Comparison of ENCODE assay signal across 14 cellular contexts in genomic region chr1:24702511-24703293, GRCh38. TPM values are rescaled to one million over a fixed set of nuclear protein-coding genes. Genes with fewer than 3 reads are reported as not detected.
DNase-seq lines count a peak whose midpoint lies in the region; ATAC-seq lines count a peak whose summit lies in the region.
"Had no signal": no experiment of that assay in that cellular context is flagged by ENCODE, and none has a peak within 500 bp of the region (broad histone marks: within the 10 kb centered on the region; RNA-seq: fewer than 3 reads in every experiment).

No MANE protein-coding gene starts in this region.

- H3K27ac Mint-ChIP-seq in activated T-helper 17 cell treated with anti-CD3 and anti-CD28 coated beads, Interleukin-2, amount 50 U/mL, for 72 hours = no peak overlapping the region
- H3K27ac Mint-ChIP-seq: activated naive CD4-positive, alpha-beta T cell treated with anti-CD3 and anti-CD28 coated beads, Interleukin-2, amount 50 U/mL, for 72 hours; CD8-positive, alpha-beta T cell had no signal

- H3K9me3 Mint-ChIP-seq in activated T-helper 17 cell treated with anti-CD3 and anti-CD28 coated beads, Interleukin-2, amount 50 U/mL, for 72 hours = no peaks in the 10 kb centered on the region
- H3K9me3 Mint-ChIP-seq: activated naive CD4-positive, alpha-beta T cell treated with anti-CD3 and anti-CD28 coated beads, Interleukin-2, amount 50 U/mL, for 72 hours; CD8-positive, alpha-beta T cell had no signal

- no peak for ATAC-seq in activated T-helper 17 cell treated with anti-CD3 and anti-CD28 coated beads, Interleukin-2, amount 50 U/mL, for 72 hours (replicated peaks)
- no peak for ATAC-seq in GM21381 (IDR thresholded peaks at IDR 0.05; ENCODE audit: unreplicated experiment)
- ATAC-seq: activated naive CD4-positive, alpha-beta T cell treated with anti-CD3 and anti-CD28 coated beads, Interleukin-2, amount 50 U/mL, for 72 hours; CD8-positive, alpha-beta T cell; upper lobe of right lung had no signal

- H3K4me1 Mint-ChIP-seq in activated T-helper 17 cell treated with anti-CD3 and anti-CD28 coated beads, Interleukin-2, amount 50 U/mL, for 72 hours = peaks cover 11% of the 10 kb centered on the region

- no peak overlapping the region for H3K4me3 Mint-ChIP-seq in activated T-helper 17 cell treated with anti-CD3 and anti-CD28 coated beads, Interleukin-2, amount 50 U/mL, for 72 hours
- H3K4me3 Mint-ChIP-seq: CD8-positive, alpha-beta T cell had no signal

- H3K27me3 Mint-ChIP-seq in activated T-helper 17 cell treated with anti-CD3 and anti-CD28 coated beads, Interleukin-2, amount 50 U/mL, for 72 hours = no peaks in the 10 kb centered on the region

- DNase-seq in EH (ENCODE audit: low read depth) (peak; percentile 60), NCI-H128 (lab: John Stamatoyannopoulos, UW; ENCODE audit: unreplicated experiment) (peak; percentile 62), SHP77 (lab: John Stamatoyannopoulos, UW) (peak; percentile 87 to 89), iris pigment epithelial cell (ENCODE audit: low read depth) (peak; percentile 58), pons (ENCODE audit: low spot score) (no peak), T1000 (lab: John Stamatoyannopoulos, UW) (no peak)
- DNase-seq: activated CD4-positive, alpha-beta T cell treated with anti-CD3 and anti-CD28 coated beads, Interleukin-2, amount 50 U/mL, for 4 hours; CD8-positive, alpha-beta T cell; midbrain; retina; upper lobe of right lung had no signal

- H3K36me3 Mint-ChIP-seq in activated T-helper 17 cell treated with anti-CD3 and anti-CD28 coated beads, Interleukin-2, amount 50 U/mL, for 72 hours (ENCODE audit: low read depth) = no peaks in the 10 kb centered on the region
- H3K36me3 Mint-ChIP-seq: activated naive CD4-positive, alpha-beta T cell treated with anti-CD3 and anti-CD28 coated beads, Interleukin-2, amount 50 U/mL, for 72 hours; CD8-positive, alpha-beta T cell had no signal

RNA-seq across cellular contexts. Expression of gene CLIC4, which starts 42.5 kb away (rescaled TPM):
- total RNA-seq in activated T-helper 17 cell treated with anti-CD3 and anti-CD28 coated beads, Interleukin-2, amount 50 U/mL, for 72 hours = 10 to 100 TPM in 1 of 2 donors, 1 to 10 TPM in 1; 8.9 to 13.8 TPM

RNA-seq across cellular contexts. Expression of gene SRRM1, which starts 59.6 kb away (rescaled TPM):
- 100 to 1,000 TPM; 151 to 223 TPM for total RNA-seq in activated T-helper 17 cell treated with anti-CD3 and anti-CD28 coated beads, Interleukin-2, amount 50 U/mL, for 72 hours

Comparison
In these comparisons a context has a peak if more than half of its experiments do, and no peak if none do; other contexts are left out.
1. DNase-seq: peak in EH (single experiment), NCI-H128 (single experiment), SHP77 (2 of 2) and iris pigment epithelial cell (single experiment); none in pons (single experiment) and T1000 (single experiment).